Comparison of ENCODE assay signal across 1 cellular context in genomic region chr19:51779703-51780102, GRCh38.
TF ChIP-seq lines count a peak whose summit lies in the region.

No MANE protein-coding gene starts in this region.

TF ChIP-seq in K562, 482 proteins besides CTCF, POLR2A, EP300 and RAD21:
- TF ChIP-seq NR2C2 (CRISPR knock-in tag; IDR thresholded peaks at IDR 0.05) (no peak), NR2C2 (tag; IDR thresholded peaks at IDR 0.05) (0 out of 2 replicates have a peak, but pooled peaks have one; percentile 23), CTBP1 (IDR thresholded peaks at IDR 0.05; ENCODE audit: borderline replicate concordance) (no peak; the same call in 1 of the 2 replicates), PRDM10 (IDR thresholded peaks at IDR 0.05; ENCODE audit: partially characterized antibody) (peak; percentile 71), ZNF77 (CRISPR knock-in tag; IDR thresholded peaks at IDR 0.05) (no peak), HOMEZ (CRISPR knock-in tag; IDR thresholded peaks at IDR 0.05) (no peak), TEAD2 (tag; IDR thresholded peaks at IDR 0.05) (no peak), ZEB2 (IDR thresholded peaks at IDR 0.05) (peak; percentile 30; the same call in 1 of the 2 replicates), TRIM24 (IDR thresholded peaks at IDR 0.05) (0 out of 4 replicates have a peak, but pooled peaks of 1 of the 2 experiments have one; percentile 35), NELFE (IDR thresholded peaks at IDR 0.05; ENCODE audit: insufficient read depth, insufficient read length) (no peak), GABPB1 (CRISPR knock-in tag; IDR thresholded peaks at IDR 0.05) (no peak), RBM14 (IDR thresholded peaks at IDR 0.05; ENCODE audit: borderline replicate concordance, insufficient read depth, low read depth, low read length) (no peak), CREM (IDR thresholded peaks at IDR 0.05; ENCODE audit: low read depth) (no peak), C11orf30 (IDR thresholded peaks at IDR 0.05; ENCODE audit: low read depth) (peak; percentile 12; the same call in 1 of the 2 replicates), RBM17 (IDR thresholded peaks at IDR 0.05; ENCODE audit: borderline replicate concordance, low read depth, low read length) (no peak), ATF3 (IDR thresholded peaks at IDR 0.05) (peak; percentile 32; the same call in 1 of the 2 replicates), ATF3 (CRISPR knock-in tag; conservative IDR thresholded peaks at IDR 0.05) (no peak), JUN (IDR thresholded peaks at IDR 0.05; ENCODE audit: borderline replicate concordance, low read depth, low read length) (peak; percentile 34; the same call in 1 of the 2 replicates), JUN (CRISPR knock-in tag; IDR thresholded peaks at IDR 0.05; ENCODE audit: borderline replicate concordance) (no peak), GATAD2A (IDR thresholded peaks at IDR 0.05) (no peak), SMARCA4 (IDR thresholded peaks at IDR 0.05) (peak; percentile 28; the same call in 1 of the 2 replicates), PHTF2 (CRISPR knock-in tag; IDR thresholded peaks at IDR 0.05) (no peak), ZNF592 (IDR thresholded peaks at IDR 0.05) (0 out of 2 replicates have a peak, but pooled peaks have one; percentile 25), SRSF9 (IDR thresholded peaks at IDR 0.05; ENCODE audit: borderline replicate concordance, low read depth, low read length) (no peak), CHAMP1 (IDR thresholded peaks at IDR 0.05) (no peak), KLF1 (tag; IDR thresholded peaks at IDR 0.05) (no peak), FOSL1 (tag; conservative IDR thresholded peaks at IDR 0.05) (peak; percentile 41; the same call in 1 of the 2 replicates), BACH1 (tag; IDR thresholded peaks at IDR 0.05) (no peak), ZNF175 (CRISPR knock-in tag; IDR thresholded peaks at IDR 0.05; ENCODE audit: low read depth) (0 out of 2 replicates have a peak, but pooled peaks have one; percentile 34), JUND (IDR thresholded peaks at IDR 0.05; ENCODE audit: borderline replicate concordance, low read depth, low read length) (peak; percentile 49; the same call in 1 of the 2 replicates), JUND (tag; IDR thresholded peaks at IDR 0.05; ENCODE audit: borderline replicate concordance, low read depth, low read length) (peak; percentile 55; the same call in 1 of the 3 replicates), ATF7 (IDR thresholded peaks at IDR 0.05) (peak; percentile 64; the same call in 1 of the 2 replicates)
